Comparison of ENCODE assay signal across 8 cellular contexts in the genomic region with DNA sequence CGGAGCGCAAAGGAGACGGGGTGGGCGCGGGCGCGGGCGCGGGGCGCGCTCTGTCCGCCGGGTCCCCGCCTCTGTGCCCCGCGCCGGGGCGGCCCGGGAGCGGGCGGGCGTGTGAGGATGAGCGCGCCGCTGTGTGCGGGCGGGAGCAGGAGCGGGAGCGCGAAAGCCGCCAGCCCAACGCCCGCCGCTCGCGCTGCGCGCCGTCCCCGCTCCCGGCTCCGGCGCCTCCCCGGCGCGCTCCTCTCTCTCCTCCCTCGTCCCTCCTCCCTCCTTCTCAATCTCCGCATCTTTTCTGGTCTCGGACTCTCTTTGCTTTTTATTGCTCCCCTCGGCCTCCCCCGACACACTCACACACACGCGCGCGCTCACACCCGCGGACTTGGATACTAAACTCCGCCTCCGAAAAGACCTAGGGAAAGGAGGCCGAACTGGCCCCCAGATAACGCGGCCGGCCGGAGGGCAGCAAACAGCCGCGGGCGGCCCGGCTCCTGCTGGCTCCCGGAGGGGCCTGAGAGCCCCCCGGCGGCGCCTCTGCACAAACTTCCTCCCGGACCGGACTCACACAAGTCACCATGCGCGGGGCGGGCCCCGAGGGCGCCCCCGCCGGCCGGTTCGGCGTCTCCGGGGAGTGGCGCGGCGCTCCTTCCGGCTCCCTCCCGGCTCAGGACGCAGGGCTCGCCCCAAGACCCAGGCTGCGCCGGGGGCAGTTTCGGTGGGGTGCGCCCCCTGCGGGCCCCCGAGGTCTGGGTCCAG. TPM values are rescaled to one million over a fixed set of nuclear protein-coding genes. Genes with fewer than 3 reads are reported as not detected.
DNase-seq lines count a peak whose midpoint lies in the region; ATAC-seq and TF ChIP-seq lines count a peak whose summit lies in the region.

A gene with protein sequence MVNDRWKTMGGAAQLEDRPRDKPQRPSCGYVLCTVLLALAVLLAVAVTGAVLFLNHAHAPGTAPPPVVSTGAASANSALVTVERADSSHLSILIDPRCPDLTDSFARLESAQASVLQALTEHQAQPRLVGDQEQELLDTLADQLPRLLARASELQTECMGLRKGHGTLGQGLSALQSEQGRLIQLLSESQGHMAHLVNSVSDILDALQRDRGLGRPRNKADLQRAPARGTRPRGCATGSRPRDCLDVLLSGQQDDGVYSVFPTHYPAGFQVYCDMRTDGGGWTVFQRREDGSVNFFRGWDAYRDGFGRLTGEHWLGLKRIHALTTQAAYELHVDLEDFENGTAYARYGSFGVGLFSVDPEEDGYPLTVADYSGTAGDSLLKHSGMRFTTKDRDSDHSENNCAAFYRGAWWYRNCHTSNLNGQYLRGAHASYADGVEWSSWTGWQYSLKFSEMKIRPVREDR (minus strand): TSS at position 596 of the 753 bp plus-strand sequence. CDS start 640 bp downstream, outside the sequence.

- H3K36me3 ChIP-seq in sigmoid colon = no peaks in the 10 kb centered on the region

- H3K27ac ChIP-seq in foreskin keratinocyte (no peak within 1 kb of the TSS), sigmoid colon (no peak within 1 kb of the TSS)

- H3K27me3 ChIP-seq in foreskin keratinocyte (peaks cover 47% of the 10 kb centered on the region), sigmoid colon (peaks cover 33 to 83% (median 72%) of the 10 kb centered on the region in 3 donors)

- no peaks in the 10 kb centered on the region for H3K9me3 ChIP-seq in sigmoid colon

- TF ChIP-seq POLR2A in sigmoid colon (IDR thresholded peaks at IDR 0.05) = no peak

- ATAC-seq in foreskin keratinocyte (no peak), HG03565 (IDR thresholded peaks at IDR 0.05; ENCODE audit: unreplicated experiment) (no peak)

- H3K4me3 ChIP-seq in sigmoid colon = peak within 1 kb of the TSS in 3 of 4 donors; percentile 33 to 53 (median 51)

- TF ChIP-seq EP300 in sigmoid colon (IDR thresholded peaks at IDR 0.05) = no peak

- intact Hi-C loops in sigmoid colon (cut with DNase I) = loop anchor here (5.0 kb wide), 1 partner anchor 172 kb away; no protein-coding TSS in a partner anchor

- peaks cover 7% of the 10 kb centered on the region for H3K4me1 ChIP-seq in foreskin keratinocyte
- H3K4me1 ChIP-seq in sigmoid colon = peaks cover 0 to 43% (median 29%) of the 10 kb centered on the region in 4 donors

- peak; percentile 82 for DNase-seq in D341Med (ENCODE audit: low spot score)
- DNase-seq in HK-2 (ENCODE audit: unreplicated experiment) = peak; percentile 67
- peak; percentile 75 for DNase-seq in UCSD-AML1 (lab: John Stamatoyannopoulos, UW; ENCODE audit: unreplicated experiment)
- peak in 1 of 2 donors; percentile 55 for DNase-seq in foreskin keratinocyte
- DNase-seq in sigmoid colon = no peak
- DNase-seq in COR-L47 (lab: John Stamatoyannopoulos, UW) = no peak
- DNase-seq in HT-29 (ENCODE audit: low spot score) = no peak

- TF ChIP-seq CTCF in foreskin keratinocyte (conservative IDR thresholded peaks at IDR 0.05) (peak; percentile 53), sigmoid colon (IDR thresholded peaks at IDR 0.05) (no peak)

- WGBS in sigmoid colon, 2 donors = 0 to 1% methylated on average over 98 of the region's 98 CpGs

RNA-seq across cellular contexts. Expression of the gene that starts here (rescaled TPM):
- total RNA-seq in foreskin keratinocyte (1.2 and 2.7 TPM in 2 replicates), sigmoid colon (under 1 TPM in 1 of 4 donors, not detected in 3; 0.36 TPM)
- polyA plus RNA-seq in foreskin keratinocyte (2.6 and 3.4 TPM in 2 replicates), sigmoid colon (10 to 100 TPM in 2 of 3 donors, 1 to 10 TPM in 1; 9.6 to 11.9 (median 11.6) TPM)
- total RNA-seq in HT-29 (2014; rRNA removed; shearing (Covaris generic)) = 0.03 and 1.5 TPM in 2 replicates

Comparison
In these comparisons a context has a peak if more than half of its experiments do, and no peak if none do; other contexts are left out.
1. DNase-seq: peak in D341Med (single experiment), HK-2 (single experiment) and UCSD-AML1 (single experiment); none in sigmoid colon (single experiment), COR-L47 (single experiment) and HT-29 (single experiment).